11 cellular contexts compared by ENCODE assay signal in genomic region chr6:157222201-157222981, GRCh38.
DNase-seq lines count a peak whose midpoint lies in the region; ATAC-seq, FAIRE-seq and TF ChIP-seq lines count a peak whose summit lies in the region.
"Had no signal": no experiment of that assay in that cellular context is flagged by ENCODE, and none has a peak within 500 bp of the region (broad histone marks: within the 10 kb centered on the region; RNA-seq: fewer than 3 reads in every experiment).

No MANE protein-coding gene starts in this region.

- no peaks in the 10 kb centered on the region for H3K36me3 ChIP-seq in K562 (ENCODE audit: control insufficient read depth, insufficient read depth, low read length)

- no peak overlapping the region for H3K4me3 ChIP-seq in K562

- H3K4me3 Mint-ChIP-seq in activated T-cell treated with anti-CD3 and anti-CD28 coated beads, Interleukin-2, amount 50 U/mL, for 4 hours = peak overlapping the region; percentile 57

- H3K9me3 Mint-ChIP-seq in activated T-cell treated with anti-CD3 and anti-CD28 coated beads, Interleukin-2, amount 50 U/mL, for 4 hours = no peaks in the 10 kb centered on the region

- H3K9me3 ChIP-seq in K562 (replicated peaks; ENCODE audit: control insufficient read depth, insufficient read depth, low read depth, low read length) = no peaks in the 10 kb centered on the region

- H3K9ac ChIP-seq in K562 (ENCODE audit: insufficient read depth in 1 of 2, low read depth in 2 of 2, low read length in 2 of 2) = 0 out of 4 replicates have a peak overlapping the region, but pooled peaks of 1 of the 2 experiments have one; percentile 0

- POLR2A ChIA-PET in K562 (lab: Yijun Ruan, JAX) = interaction anchor here (0.7 to 1.7 kb wide), 4 partner anchors 9 to 725 kb away, joined by 3 read pairs; no protein-coding TSS in a partner anchor

- H3K27me3 ChIP-seq in K562 (ENCODE audit: control insufficient read depth in 2 of 2, insufficient read depth in 2 of 2, low read length in 2 of 2) = no peaks in the 10 kb centered on the region; a peak in 1 of 5 replicates

- CTCF ChIA-PET in K562 (lab: Yijun Ruan, JAX; ENCODE audit: low intra/inter-chr PET ratio) = no interaction called here

- DNase-seq in activated T-cell treated with anti-CD3 and anti-CD28 coated beads, Interleukin-2, amount 50 U/mL, for 4 hours = no peak
- DNase-seq in activated T-cell treated with anti-CD3 and anti-CD28 coated beads for 4 hours (no peak), K562 (ENCODE audit: extremely low read depth in 1 of 4, low spot score in 3 of 4) (no peak), NCI-H510A (lab: John Stamatoyannopoulos, UW) (no peak), NCI-H345 treated with DMSO at 0.1 percent for 48 hours (lab: John Stamatoyannopoulos, UW; ENCODE audit: unreplicated experiment) (no peak)
- peak; percentile 17 for DNase-seq in stimulated activated CD8-positive, alpha-beta memory T cell treated with anti-CD3 and anti-CD28 coated beads, Interleukin-4, amount 100 ng/mL, for 48 hours
- DNase-seq: cerebellar nuclear complex, NCI-H187 treated with DMSO at 0.1 percent for 48 hours, T-helper 9 cell had no signal

- no peak for FAIRE-seq in K562 (lab: Jason Lieb, UNC)

- no peak for TF ChIP-seq CTCF in K562 (IDR thresholded peaks at IDR 0.05 in 2 of 3, conservative IDR thresholded peaks at IDR 0.05 in 1 of 3; ENCODE audit: insufficient read depth in 2 of 3, low read depth in 1 of 3, low read length in 3 of 3)

- TF ChIP-seq RAD21 in K562 (CRISPR knock-in tag; conservative IDR thresholded peaks at IDR 0.05 in 1 of 2, IDR thresholded peaks at IDR 0.05 in 1 of 2) = no peak

- intact Hi-C loops in K562 (cut with micrococcal nuclease) = no loop called here

- no peak overlapping the region for H3K27ac ChIP-seq in K562 (ENCODE audit: extremely low read depth, low read depth, low read length)

- WGBS in K562 (ENCODE audit: insufficient coverage, low coverage, missing lambda C conversion rate) = 79% methylated on average over 17 of the region's 17 CpGs

- H4K20me1 ChIP-seq in K562 (replicated peaks; ENCODE audit: control insufficient read depth, insufficient read depth, low read length) = no peaks in the 10 kb centered on the region

- no peaks in the 10 kb centered on the region for H3K36me3 Mint-ChIP-seq in activated T-cell treated with anti-CD3 and anti-CD28 coated beads, Interleukin-2, amount 50 U/mL, for 4 hours (ENCODE audit: insufficient read depth)

- H3K4me2 ChIP-seq in K562 (ENCODE audit: insufficient read depth, low read length) = no peak overlapping the region

- no peaks in the 10 kb centered on the region for H3K79me2 ChIP-seq in K562 (ENCODE audit: control insufficient read depth, insufficient read depth, low read length)

- H3K9me1 ChIP-seq in K562 (ENCODE audit: control insufficient read depth, insufficient read depth, low read length) = no peaks in the 10 kb centered on the region

- no peak for TF ChIP-seq EP300 in K562 (IDR thresholded peaks at IDR 0.05; ENCODE audit: low read length)

- in situ Hi-C loops in K562 (cut with MboI) = no loop called here

- peaks cover 41% of the 10 kb centered on the region for H3K4me1 Mint-ChIP-seq in activated T-cell treated with anti-CD3 and anti-CD28 coated beads, Interleukin-2, amount 50 U/mL, for 4 hours (ENCODE audit: low read depth)

- H3K27me3 Mint-ChIP-seq in activated T-cell treated with anti-CD3 and anti-CD28 coated beads, Interleukin-2, amount 50 U/mL, for 4 hours (ENCODE audit: low read depth) = peaks cover 1% of the 10 kb centered on the region

- peaks cover 23 to 68% of the 10 kb centered on the region in 2 experiments for H3K4me1 ChIP-seq in K562 (replicated peaks in 1 of 2; ENCODE audit: control insufficient read depth in 2 of 2, insufficient read depth in 2 of 2, low read length in 2 of 2)

- peak overlapping the region; percentile 100 for H2AFZ ChIP-seq in K562 (ENCODE audit: low read depth, low read length)

- ATAC-seq in activated T-cell treated with anti-CD3 and anti-CD28 coated beads, Interleukin-2, amount 50 U/mL, for 4 hours = no peak
- ATAC-seq in HG03108 (IDR thresholded peaks at IDR 0.05; ENCODE audit: unreplicated experiment) (peak; percentile 5), K562 (no peak), GM21447 (IDR thresholded peaks at IDR 0.05; ENCODE audit: unreplicated experiment) (no peak)

- TF ChIP-seq POLR2A in K562 (conservative IDR thresholded peaks at IDR 0.05) = no peak

- BruUV-seq in K562 (replicated peaks; lab: Mats Ljungman, UMichigan) = no TSS peak

TF ChIP-seq in K562, 482 proteins besides CTCF, POLR2A, EP300 and RAD21 (continues in another document):
- TF ChIP-seq ZMIZ1 (IDR thresholded peaks at IDR 0.05; ENCODE audit: low read depth in 2 of 2, low read length in 2 of 2) (no peak), SMARCE1 (IDR thresholded peaks at IDR 0.05) (no peak), MECOM (CRISPR knock-in tag; IDR thresholded peaks at IDR 0.05) (no peak), ZNF551 (CRISPR knock-in tag; IDR thresholded peaks at IDR 0.05) (no peak), ZNF318 (IDR thresholded peaks at IDR 0.05; ENCODE audit: borderline replicate concordance in 1 of 2, low read depth in 1 of 2) (no peak)
